ENCODE assay signal across 8 cellular contexts in genomic region chr6:163554663-163555062, GRCh38.
DNase-seq lines count a peak whose midpoint lies in the region; ATAC-seq and TF ChIP-seq lines count a peak whose summit lies in the region.

No MANE protein-coding gene starts in this region.

- 67 to 68% methylated on average over 4 of the region's 4 CpGs for WGBS in tibial nerve, 2 donors

- peak in 1 of 2 donors; percentile 44 for TF ChIP-seq EP300 in tibial nerve (IDR thresholded peaks at IDR 0.05)

- no peaks in the 10 kb centered on the region for H3K9me3 ChIP-seq in tibial nerve

- no peak overlapping the region for H3K4me3 ChIP-seq in tibial nerve

- DNase-seq in activated CD4-positive, CD25-positive, alpha-beta regulatory T cell (lab: John Stamatoyannopoulos, UW): peak in 3 of 4 experiments; percentile 8 to 20 (median 10)
- peak; percentile 36 for DNase-seq in activated CD4-positive, alpha-beta T cell treated with anti-CD3 and anti-CD28 coated beads for 1 hour
- DNase-seq in ecto neural progenitor cell (ENCODE audit: low spot score) (peak; percentile 49), mucosa of gallbladder (ENCODE audit: low spot score) (peak; percentile 30), tibial nerve (ENCODE audit: low spot score in 2 of 2) (peak; percentile 23 to 59)

- no peaks in the 10 kb centered on the region for H3K27me3 ChIP-seq in tibial nerve

- H3K27ac ChIP-seq in tibial nerve: no peak overlapping the region

- ATAC-seq in activated CD4-positive, CD25-positive, alpha-beta regulatory T cell treated with anti-CD3 and anti-CD28 coated beads, Interleukin-2, amount 50 U/mL, for 24 hours: no peak
- ATAC-seq in GM21529 (IDR thresholded peaks at IDR 0.05; ENCODE audit: unreplicated experiment): no peak

- H3K36me3 ChIP-seq in tibial nerve: peaks cover 0 to 30% (median 3%) of the 10 kb centered on the region in 3 donors

- no peak for TF ChIP-seq POLR2A in tibial nerve (IDR thresholded peaks at IDR 0.05)

- H3K4me1 ChIP-seq in tibial nerve: peaks cover 0 to 43% (median 4%) of the 10 kb centered on the region in 4 donors

- TF ChIP-seq CTCF in LNCAP (IDR thresholded peaks at IDR 0.05) (peak; percentile 46), tibial nerve (IDR thresholded peaks at IDR 0.05) (peak in 4 of 5 experiments; percentile 10 to 37 (median 22))
